ENCODE assay signal across 19 cellular contexts in genomic region chr4:150515135-150515534, GRCh38.
"Had no signal": no experiment of that assay in that cellular context is flagged by ENCODE, and none has a peak within 500 bp of the region (broad histone marks: within the 10 kb centered on the region; RNA-seq: fewer than 3 reads in every experiment).

No MANE protein-coding gene starts in this region.

- H3K4me3 ChIP-seq: ascending aorta, coronary artery, gastrocnemius medialis, mucosa of descending colon, ovary had no signal

- H3K4me1 ChIP-seq: ascending aorta, gastrocnemius medialis had no signal

- H3K27me3 ChIP-seq: ascending aorta, gastrocnemius medialis had no signal

- FAIRE-seq: keratinocyte had no signal

- DNase-seq: activated CD4-positive, alpha-beta T cell treated with anti-CD3 and anti-CD28 coated beads, Interleukin-2, amount 50 U/mL, for 1 hour; activated CD8-positive, alpha-beta memory T cell treated with anti-CD3 and anti-CD28 coated beads for 24 hours; activated naive CD4-positive, alpha-beta T cell treated with anti-CD3 and anti-CD28 coated beads for 36 hours; activated naive CD8-positive, alpha-beta T cell treated with anti-CD3 and anti-CD28 coated beads, Interleukin-2, amount 50 U/mL, for 24 hours; activated T-cell treated with anti-CD3 and anti-CD28 coated beads for 4 hours; effector memory CD4-positive, alpha-beta T cell; gastrocnemius medialis; mucosa of descending colon; naive thymus-derived CD4-positive, alpha-beta T cell; ovary; stimulated activated CD4-positive, alpha-beta T cell treated with anti-CD3 and anti-CD28 coated beads, Interleukin-2, amount 100 ng/mL, for 48 hours; T-helper 9 cell had no signal

- ATAC-seq: activated CD4-positive, CD25-positive, alpha-beta regulatory T cell treated with anti-CD3 and anti-CD28 coated beads, Interleukin-2, amount 50 U/mL, for 24 hours; activated naive CD8-positive, alpha-beta T cell treated with anti-CD3 and anti-CD28 coated beads, Interleukin-2, amount 50 U/mL, for 24 hours; gastrocnemius medialis; left lobe of liver; mucosa of descending colon; naive thymus-derived CD4-positive, alpha-beta T cell; stimulated activated memory B cell treated with anti-CD40 and anti-IgM and Interleukin-4, amounts not matched to agents 10 μg/mL and 1 μg/mL and 100 μg/mL, for 72 hours had no signal

- H3K36me3 ChIP-seq: ascending aorta, gastrocnemius medialis, ovary had no signal

- H3K9me3 ChIP-seq: ascending aorta, gastrocnemius medialis, mucosa of descending colon, ovary had no signal

- H3K27ac ChIP-seq: ascending aorta, coronary artery, epithelial cell of prostate, gastrocnemius medialis, ovary had no signal
